Comparison of ENCODE assay signal across 27 cellular contexts in the genomic region with DNA sequence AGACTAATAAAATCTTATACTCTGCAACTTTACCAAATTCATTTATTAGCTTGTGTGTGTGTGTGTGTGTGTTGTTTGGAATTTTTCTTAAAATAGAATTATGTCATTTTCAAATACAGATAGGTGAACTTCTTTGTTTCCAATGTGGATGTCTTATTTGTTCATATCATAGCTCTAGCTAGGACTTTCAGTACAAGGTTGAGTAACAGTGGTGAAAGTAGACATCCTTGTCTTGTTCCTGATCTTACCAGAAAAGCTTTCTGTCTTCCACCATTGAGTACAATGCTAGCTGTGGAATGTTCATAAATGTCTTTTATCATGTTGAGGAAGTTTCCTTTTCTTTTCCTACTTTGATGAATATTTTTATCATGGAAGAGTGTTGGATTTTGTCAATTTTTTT.
"Had no signal": no experiment of that assay in that cellular context is flagged by ENCODE, and none has a peak within 500 bp of the region (broad histone marks: within the 10 kb centered on the region; RNA-seq: fewer than 3 reads in every experiment).

No MANE protein-coding gene starts in this region.

- H3K27ac Mint-ChIP-seq: natural killer cell; nephron; neural progenitor cell; progenitor cell of endocrine pancreas; stimulated activated memory B cell treated with anti-CD40 and anti-IgM and Interleukin-4, amounts not matched to agents 10 μg/mL and 1 μg/mL and 100 μg/mL, for 72 hours; stimulated activated naive CD8-positive, alpha-beta T cell treated with anti-CD3 and anti-CD28 coated beads, Interleukin-15, amount 100 ng/mL, for 72 hours; type B pancreatic cell had no signal

- H3K36me3 Mint-ChIP-seq: natural killer cell; neural progenitor cell; stimulated activated memory B cell treated with anti-CD40 and anti-IgM and Interleukin-4, amounts not matched to agents 10 μg/mL and 1 μg/mL and 100 μg/mL, for 72 hours; type B pancreatic cell had no signal

- H3K4me3 Mint-ChIP-seq: natural killer cell; nephron; neural progenitor cell; stimulated activated memory B cell treated with anti-CD40 and anti-IgM and Interleukin-4, amounts not matched to agents 10 μg/mL and 1 μg/mL and 100 μg/mL, for 72 hours; stimulated activated naive CD8-positive, alpha-beta T cell treated with anti-CD3 and anti-CD28 coated beads, Interleukin-15, amount 100 ng/mL, for 72 hours; type B pancreatic cell had no signal

- H3K4me1 Mint-ChIP-seq: natural killer cell; nephron; neural progenitor cell; stimulated activated memory B cell treated with anti-CD40 and anti-IgM and Interleukin-4, amounts not matched to agents 10 μg/mL and 1 μg/mL and 100 μg/mL, for 72 hours; stimulated activated naive CD8-positive, alpha-beta T cell treated with anti-CD3 and anti-CD28 coated beads, Interleukin-15, amount 100 ng/mL, for 72 hours had no signal

- ATAC-seq: natural killer cell; psoas muscle; right cardiac atrium; right lobe of liver; stimulated activated memory B cell treated with anti-CD40 and anti-IgM and Interleukin-4, amounts not matched to agents 10 μg/mL and 1 μg/mL and 100 μg/mL, for 72 hours; stimulated activated naive CD8-positive, alpha-beta T cell treated with anti-CD3 and anti-CD28 coated beads, Interleukin-15, amount 100 ng/mL, for 72 hours; stimulated activated naive CD8-positive, alpha-beta T cell treated with anti-CD3 and anti-CD28 coated beads, Interleukin-15, Interleukin-2, amounts not matched to agents 100 U/mL and 50 U/mL, for 24 hours; upper lobe of right lung had no signal

- FAIRE-seq: small intestine had no signal

- DNase-seq: natural killer cell; occipital lobe; ovary; posterior cingulate gyrus; psoas muscle; right cardiac atrium; right lobe of liver; sigmoid colon; small intestine; stimulated activated CD4-positive, alpha-beta T cell treated with anti-CD3 and anti-CD28 coated beads, Interleukin-15, amount 100 ng/mL, for 24 hours; stimulated activated CD4-positive, alpha-beta T cell treated with anti-CD3 and anti-CD28 coated beads, Interleukin-2, amount 100 ng/mL, for 24 hours; stimulated activated CD4-positive, alpha-beta T cell treated with anti-CD3 and anti-CD28 coated beads, Interleukin-2, amount 100 ng/mL, for 48 hours; stimulated activated CD4-positive, alpha-beta T cell treated with anti-CD3 and anti-CD28 coated beads, Interleukin-4, amount 100 ng/mL, for 24 hours; stimulated activated naive CD4-positive, alpha-beta T cell; stimulated activated naive CD8-positive, alpha-beta T cell treated with anti-CD3 and anti-CD28 coated beads, Interleukin-15, amount 100 ng/mL, for 72 hours; stimulated activated naive CD8-positive, alpha-beta T cell treated with anti-CD3 and anti-CD28 coated beads, Interleukin-15, Interleukin-2, amounts not matched to agents 100 U/mL and 50 U/mL, for 24 hours; substantia nigra; testis; tibial artery; transverse colon; upper lobe of right lung; uterus had no signal

- H3K27me3 Mint-ChIP-seq: progenitor cell of endocrine pancreas; stimulated activated memory B cell treated with anti-CD40 and anti-IgM and Interleukin-4, amounts not matched to agents 10 μg/mL and 1 μg/mL and 100 μg/mL, for 72 hours; type B pancreatic cell had no signal
